ENCODE assay signal across 26 cellular contexts in the genomic region with DNA sequence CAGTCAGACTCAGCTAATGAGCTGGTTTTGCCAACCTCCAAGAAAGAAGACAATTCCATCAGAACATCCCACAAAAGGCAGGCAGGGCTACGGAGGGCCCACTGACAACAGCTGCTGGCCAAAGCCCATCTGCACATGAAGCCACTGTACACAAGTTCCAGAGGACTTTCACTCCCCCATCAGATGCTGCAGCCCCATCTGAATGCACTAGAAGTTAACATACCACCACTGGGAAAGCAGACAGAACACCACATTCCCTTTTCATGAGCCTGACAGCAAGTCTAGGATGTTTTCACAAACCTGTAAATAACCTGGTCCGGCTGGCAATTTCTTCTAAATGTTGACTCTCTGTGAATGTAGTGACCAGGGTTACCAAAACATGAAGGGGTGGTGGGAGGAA. TPM values are rescaled to one million over a fixed set of nuclear protein-coding genes. Genes with fewer than 3 reads are reported as not detected.
"Had no signal": no experiment of that assay in that cellular context is flagged by ENCODE, and none has a peak within 500 bp of the region (broad histone marks: within the 10 kb centered on the region; RNA-seq: fewer than 3 reads in every experiment).

No MANE protein-coding gene starts in this region.

- H3K4me3 ChIP-seq: gastroesophageal sphincter, heart left ventricle, neural progenitor cell, prostate gland, right atrium auricular region, skin epidermis, thyroid gland had no signal

- H3K27ac ChIP-seq: neural progenitor cell, prostate gland, right atrium auricular region, skin epidermis, thyroid gland, WERI-Rb-1 had no signal

- H3K27me3 ChIP-seq: gastroesophageal sphincter, heart left ventricle, neural progenitor cell, right atrium auricular region, thyroid gland had no signal

- DNase-seq: activated CD4-positive, alpha-beta T cell treated with anti-CD3 and anti-CD28 coated beads for 1 hour; activated CD4-positive, alpha-beta T cell treated with anti-CD3 and anti-CD28 coated beads, Interleukin-2, amount 50 U/mL, for 1 hour; activated CD8-positive, alpha-beta T cell treated with anti-CD3 and anti-CD28 coated beads, Interleukin-2, amount 10 ng/mL, durations not matched to agents 7 days and 5 days; aorta; central memory CD4-positive, alpha-beta T cell; dermis blood vessel endothelial cell; effector memory CD4-positive, alpha-beta T cell; heart left ventricle; islet precursor cell; left cardiac atrium; naive B cell; stimulated activated CD4-positive, alpha-beta T cell treated with anti-CD3 and anti-CD28 coated beads, Interleukin-1b, Interleukin-23, amount 100 ng/mL, for 48 hours; substantia nigra; thyroid gland; WERI-Rb-1 had no signal

- H3K4me1 ChIP-seq: heart left ventricle, prostate gland, right atrium auricular region, thyroid gland had no signal

- H3K9ac ChIP-seq: neural progenitor cell had no signal

- ATAC-seq: activated CD8-positive, alpha-beta T cell treated with anti-CD3 and anti-CD28 coated beads, Interleukin-2, amount 10 ng/mL, durations not matched to agents 7 days and 5 days; activated naive CD4-positive, alpha-beta T cell treated with anti-CD3 and anti-CD28 coated beads, Interleukin-2, amount 50 U/mL, for 72 hours; activated T-helper 17 cell treated with anti-CD3 and anti-CD28 coated beads, Interleukin-2, amount 50 U/mL, for 72 hours; esophagus mucosa; gastroesophageal sphincter; heart left ventricle; left cardiac atrium had no signal

- H3K4me2 ChIP-seq: neural progenitor cell had no signal

- H3K27ac Mint-ChIP-seq: activated CD8-positive, alpha-beta T cell treated with anti-CD3 and anti-CD28 coated beads, Interleukin-2, amount 10 ng/mL, durations not matched to agents 7 days and 5 days; activated naive CD4-positive, alpha-beta T cell treated with anti-CD3 and anti-CD28 coated beads, Interleukin-2, amount 50 U/mL, for 72 hours; activated T-helper 17 cell treated with anti-CD3 and anti-CD28 coated beads, Interleukin-2, amount 50 U/mL, for 72 hours; memory B cell; naive B cell; stimulated activated naive CD8-positive, alpha-beta T cell treated with anti-CD3 and anti-CD28 coated beads, Interleukin-15, Interleukin-2, amounts not matched to agents 100 ng/mL and 50 ng/mL, for 24 hours had no signal

- H3K4me3 Mint-ChIP-seq: activated CD8-positive, alpha-beta T cell treated with anti-CD3 and anti-CD28 coated beads, Interleukin-2, amount 10 ng/mL, durations not matched to agents 7 days and 5 days; activated T-helper 17 cell treated with anti-CD3 and anti-CD28 coated beads, Interleukin-2, amount 50 U/mL, for 72 hours; memory B cell; naive B cell; neural progenitor cell; stimulated activated naive CD8-positive, alpha-beta T cell treated with anti-CD3 and anti-CD28 coated beads, Interleukin-15, Interleukin-2, amounts not matched to agents 100 ng/mL and 50 ng/mL, for 24 hours had no signal

- H3K36me3 ChIP-seq: gastroesophageal sphincter, heart left ventricle, neural progenitor cell, prostate gland, right atrium auricular region, thyroid gland, WERI-Rb-1 had no signal

- H3K4me1 Mint-ChIP-seq: activated T-helper 17 cell treated with anti-CD3 and anti-CD28 coated beads, Interleukin-2, amount 50 U/mL, for 72 hours; memory B cell; naive B cell had no signal

- H3K36me3 Mint-ChIP-seq: activated naive CD4-positive, alpha-beta T cell treated with anti-CD3 and anti-CD28 coated beads, Interleukin-2, amount 50 U/mL, for 72 hours; memory B cell; naive B cell; neural progenitor cell had no signal

- H2AFZ ChIP-seq: neural progenitor cell had no signal

- H3K9me3 Mint-ChIP-seq: activated naive CD4-positive, alpha-beta T cell treated with anti-CD3 and anti-CD28 coated beads, Interleukin-2, amount 50 U/mL, for 72 hours; activated T-helper 17 cell treated with anti-CD3 and anti-CD28 coated beads, Interleukin-2, amount 50 U/mL, for 72 hours; memory B cell; neural progenitor cell; stimulated activated naive CD8-positive, alpha-beta T cell treated with anti-CD3 and anti-CD28 coated beads, Interleukin-15, Interleukin-2, amounts not matched to agents 100 ng/mL and 50 ng/mL, for 24 hours had no signal

RNA-seq across cellular contexts. Expression of a gene that starts 41.6 kb away (rescaled TPM):
- total RNA-seq: activated CD8-positive, alpha-beta T cell treated with anti-CD3 and anti-CD28 coated beads, Interleukin-2, amount 10 ng/mL, durations not matched to agents 7 days and 5 days; T-helper 2 cell treated with Interferon-gamma antibody and Interleukin-4, amounts not matched to agents 100 ng/mL and 5 ng/mL, for 36 hours had no signal
